14 cellular contexts compared by ENCODE assay signal in genomic region chr4:86586160-86586572, GRCh38. TPM values are rescaled to one million over a fixed set of nuclear protein-coding genes. Genes with fewer than 3 reads are reported as not detected.
DNase-seq lines count a peak whose midpoint lies in the region; ATAC-seq and TF ChIP-seq lines count a peak whose summit lies in the region.
"Had no signal": no experiment of that assay in that cellular context is flagged by ENCODE, and none has a peak within 500 bp of the region (broad histone marks: within the 10 kb centered on the region; RNA-seq: fewer than 3 reads in every experiment).

No MANE protein-coding gene starts in this region.

- H3K36me3 Mint-ChIP-seq in HFFc6 (ENCODE audit: low read depth) (no peaks in the 10 kb centered on the region), type B pancreatic cell (no peaks in the 10 kb centered on the region)
- H3K36me3 Mint-ChIP-seq: brain, natural killer cell had no signal

- TF ChIP-seq CTCF in HFFc6 (IDR thresholded peaks at IDR 0.05), result no peak
- TF ChIP-seq CTCF in type B pancreatic cell (conservative IDR thresholded peaks at IDR 0.05), result no peak

- H3K4me1 Mint-ChIP-seq in HFFc6 (ENCODE audit: low read depth) (peaks cover 23% of the 10 kb centered on the region), type B pancreatic cell (ENCODE audit: unreplicated experiment) (peaks cover 12% of the 10 kb centered on the region)
- H3K4me1 Mint-ChIP-seq: natural killer cell had no signal

- H3K9me3 Mint-ChIP-seq in HFFc6 (no peaks in the 10 kb centered on the region), type B pancreatic cell (no peaks in the 10 kb centered on the region)
- H3K9me3 Mint-ChIP-seq: brain, natural killer cell had no signal

- intact Hi-C loops in left ventricle myocardium superior (cut with micrococcal nuclease), result no loop called here

- H3K27ac Mint-ChIP-seq in HFFc6 (no peak overlapping the region), type B pancreatic cell (peak overlapping the region; percentile 95)
- H3K27ac Mint-ChIP-seq: brain, natural killer cell had no signal

- ATAC-seq in left ventricle myocardium superior, result peak; percentile 65
- no peak for ATAC-seq in HG02885 (IDR thresholded peaks at IDR 0.05; ENCODE audit: poor library complexity, unreplicated experiment)
- no peak for ATAC-seq in HG03460 (IDR thresholded peaks at IDR 0.05; ENCODE audit: unreplicated experiment)
- ATAC-seq: gastrocnemius medialis had no signal

- DNase-seq in HFFc6, result peak; percentile 11
- peak; percentile 53 for DNase-seq in SKM-1 treated with dmso at 0.1 percent for 144 hours (lab: John Stamatoyannopoulos, UW; ENCODE audit: unreplicated experiment)
- DNase-seq in left ventricle myocardium superior, result no peak
- DNase-seq in type B pancreatic cell (ENCODE audit: extremely low spot score, unreplicated experiment), result no peak
- no peak for DNase-seq in D341Med (ENCODE audit: low spot score)
- DNase-seq in activated T-cell treated with anti-CD3 and anti-CD28 coated beads, Interleukin-2, amount 50 U/mL, for 48 hours, result no peak
- DNase-seq: gastrocnemius medialis; natural killer cell; NCI-H2029 treated with DMSO at 0.1 percent for 48 hours; stimulated activated CD4-positive, alpha-beta T cell treated with anti-CD3 and anti-CD28 coated beads, Interleukin-4, amount 100 ng/mL, for 4 hours; SW 1271 had no signal

- H3K27me3 Mint-ChIP-seq in HFFc6 (ENCODE audit: insufficient read depth), result no peaks in the 10 kb centered on the region
- no peaks in the 10 kb centered on the region for H3K27me3 Mint-ChIP-seq in type B pancreatic cell
- H3K27me3 Mint-ChIP-seq: brain had no signal

- H3K4me3 Mint-ChIP-seq in HFFc6, result no peak overlapping the region
- peak overlapping the region; percentile 3 for H3K4me3 Mint-ChIP-seq in type B pancreatic cell
- H3K4me3 Mint-ChIP-seq: brain, natural killer cell had no signal

RNA-seq across cellular contexts. Expression of gene PTPN13, which starts 7.9 kb away (rescaled TPM):
- total RNA-seq in HFFc6 (2021; fragmentation: NEBNext Ultra II Directional; extraction: Animal tissue kit (Norgen Biotek cat#: 25700)), result 10 to 100 TPM; 48.2 to 65.7 (median 58.1) TPM
- 3.2 TPM for total RNA-seq in left ventricle myocardium superior
- total RNA-seq in type B pancreatic cell (ENCODE audit: low replicate concordance), result 69.0 and 79.1 TPM in 2 replicates

Comparison
In these comparisons a context has a peak if more than half of its experiments do, and no peak if none do; other contexts are left out.
1. DNase-seq: peak in HFFc6 (single experiment) and SKM-1 treated with dmso at 0.1 percent for 144 hours (single experiment); none in left ventricle myocardium superior (single experiment), type B pancreatic cell (single experiment), D341Med (single experiment) and activated T-cell treated with anti-CD3 and anti-CD28 coated beads, Interleukin-2, amount 50 U/mL, for 48 hours (0 of 2).
2. RNA of gene PTPN13, which starts 7.9 kb away (total RNA-seq): 69.0 to 79.1 TPM in type B pancreatic cell and 48.2 to 65.7 TPM in HFFc6; 3.2 TPM in left ventricle myocardium superior (single experiment); every median in the first group is over 10 times any median in the second.